Comparison of ENCODE assay signal across 8 cellular contexts in the genomic region with DNA sequence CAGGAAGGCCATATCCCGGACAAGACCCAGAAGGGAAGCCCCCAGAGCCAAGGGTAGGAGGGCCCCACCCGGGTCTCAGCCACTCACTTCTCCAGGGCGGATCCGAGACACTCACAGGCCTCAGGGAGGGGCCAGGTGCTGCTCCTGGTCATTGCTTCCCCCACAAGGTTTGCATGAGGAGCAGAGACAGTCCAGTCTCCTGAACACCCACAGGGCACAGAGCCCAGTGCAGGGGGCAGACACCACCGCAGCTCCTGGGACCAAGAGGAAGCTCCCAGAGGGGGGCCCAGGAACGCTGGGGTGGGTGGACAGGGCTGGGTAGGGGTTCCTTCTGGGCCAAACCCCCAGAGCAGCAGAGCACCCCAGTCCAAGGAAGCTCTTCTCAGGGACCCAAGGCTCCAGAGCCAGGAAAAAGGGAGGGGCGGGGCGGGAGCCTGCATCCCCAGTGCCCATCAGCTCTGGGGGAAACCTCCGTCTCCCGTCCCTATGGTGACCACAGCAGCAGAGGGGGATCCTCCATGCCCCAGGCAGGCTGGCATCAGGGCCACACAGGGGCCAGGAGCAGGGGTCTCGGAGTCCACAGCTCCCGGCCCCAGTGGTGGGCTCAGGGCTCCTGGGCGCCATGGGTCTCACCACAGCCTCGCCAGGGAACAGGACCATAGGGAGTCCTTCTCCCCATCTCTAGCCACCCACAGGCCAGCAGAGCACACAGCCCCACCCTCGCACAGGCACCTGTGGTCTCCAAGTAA. TPM values are rescaled to one million over a fixed set of nuclear protein-coding genes. Genes with fewer than 3 reads are reported as not detected.
DNase-seq lines count a peak whose midpoint lies in the region; ATAC-seq and TF ChIP-seq lines count a peak whose summit lies in the region.

No MANE protein-coding gene starts in this region.

- TF ChIP-seq RAD21 in neural cell (conservative IDR thresholded peaks at IDR 0.05), result no peak

- DNase-seq in LNCaP clone FGC (ENCODE audit: low read depth), result no peak
- no peak for DNase-seq in NCI-H187 treated with DMSO at 0.1 percent for 48 hours (lab: John Stamatoyannopoulos, UW)
- no peak for DNase-seq in iPS-NIHi7 (ENCODE audit: extremely low spot score)
- DNase-seq in activated CD8-positive, alpha-beta memory T cell treated with anti-CD3 and anti-CD28 coated beads, Interleukin-2, amount 50 U/mL, for 4 hours, result no peak

- TF ChIP-seq CTCF in C4-2B (conservative IDR thresholded peaks at IDR 0.05), result no peak
- no peak for TF ChIP-seq CTCF in LNCaP clone FGC (IDR thresholded peaks at IDR 0.05; ENCODE audit: control insufficient read depth, extremely low read depth, insufficient read depth)
- no peak for TF ChIP-seq CTCF in neural cell (IDR thresholded peaks at IDR 0.05; ENCODE audit: poor library complexity, severe bottlenecking)

- no peak for ATAC-seq in activated CD4-positive, CD25-positive, alpha-beta regulatory T cell treated with anti-CD3 and anti-CD28 coated beads, Interleukin-2, amount 50 U/mL, for 24 hours

- intact Hi-C loops in dendritic cell treated with granulocyte-macrophage colony-stimulating factor and Interleukin-4, amounts not matched to agents 40 ng/mL and 50 ng/mL, for 4 days (cut with micrococcal nuclease), result no loop called here

- no peaks in the 10 kb centered on the region for H3K9me2 ChIP-seq in neural cell (ENCODE audit: insufficient read depth, low read length)

- H3K4me2 ChIP-seq in neural cell (ENCODE audit: low read length), result peak overlapping the region; percentile 49

- no peak for TF ChIP-seq EP300 in neural cell (conservative IDR thresholded peaks at IDR 0.05; ENCODE audit: poor library complexity, severe bottlenecking)

- H3K27ac ChIP-seq in C4-2B (peak overlapping the region; percentile 21; the same call in 1 of the 2 replicates), neural cell (ENCODE audit: low read length) (peak overlapping the region; percentile 49)

- H3K4me3 Mint-ChIP-seq in dendritic cell treated with granulocyte-macrophage colony-stimulating factor and Interleukin-4, amounts not matched to agents 40 ng/mL and 50 ng/mL, for 4 days, result no peak overlapping the region

- H3K27me3 Mint-ChIP-seq in dendritic cell treated with granulocyte-macrophage colony-stimulating factor and Interleukin-4, amounts not matched to agents 40 ng/mL and 50 ng/mL, for 4 days, result no peaks in the 10 kb centered on the region

- no peaks in the 10 kb centered on the region for H3F3A ChIP-seq in neural cell (ENCODE audit: insufficient read depth, low read length, poor library complexity, severe bottlenecking)

- H2AFZ ChIP-seq in neural cell (ENCODE audit: low read depth, low read length), result no peak overlapping the region

- peak overlapping the region; percentile 83 for H3K27ac Mint-ChIP-seq in dendritic cell treated with granulocyte-macrophage colony-stimulating factor and Interleukin-4, amounts not matched to agents 40 ng/mL and 50 ng/mL, for 4 days

- no peaks in the 10 kb centered on the region for H4K20me1 ChIP-seq in neural cell (ENCODE audit: insufficient read depth)

- no peaks in the 10 kb centered on the region for H3K9me3 ChIP-seq in neural cell (ENCODE audit: low read length)

- H3K36me3 ChIP-seq in neural cell (ENCODE audit: insufficient read depth, low read length), result no peaks in the 10 kb centered on the region

- H3K9me3 Mint-ChIP-seq in dendritic cell treated with granulocyte-macrophage colony-stimulating factor and Interleukin-4, amounts not matched to agents 40 ng/mL and 50 ng/mL, for 4 days, result no peaks in the 10 kb centered on the region

- no peaks in the 10 kb centered on the region for H3K27me3 ChIP-seq in neural cell (ENCODE audit: insufficient read depth, low read depth, low read length)

- 0 out of 2 replicates have a peak overlapping the region, but pooled peaks have one; percentile 47 for H3K4me3 ChIP-seq in LNCaP clone FGC (ENCODE audit: low read depth, low read length)
- peak overlapping the region; percentile 61 for H3K4me3 ChIP-seq in neural cell (ENCODE audit: low read length)

- peaks cover 35% of the 10 kb centered on the region for H3K4me1 Mint-ChIP-seq in dendritic cell treated with granulocyte-macrophage colony-stimulating factor and Interleukin-4, amounts not matched to agents 40 ng/mL and 50 ng/mL, for 4 days (ENCODE audit: low read depth)

- no peaks in the 10 kb centered on the region for H3K79me2 ChIP-seq in neural cell (replicated peaks; ENCODE audit: insufficient read depth, low read length)

- H3K36me3 Mint-ChIP-seq in dendritic cell treated with granulocyte-macrophage colony-stimulating factor and Interleukin-4, amounts not matched to agents 40 ng/mL and 50 ng/mL, for 4 days (ENCODE audit: low read depth), result peaks cover 89% of the 10 kb centered on the region

- H3K9ac ChIP-seq in neural cell (ENCODE audit: low read length), result peak overlapping the region; percentile 27

TF ChIP-seq in neural cell, 6 proteins besides CTCF, POLR2A, EP300 and RAD21:
- TF ChIP-seq TAF1 (IDR thresholded peaks at IDR 0.05; ENCODE audit: low read depth) (no peak), POLR2AphosphoS5 (IDR thresholded peaks at IDR 0.05) (no peak), SMC3 (conservative IDR thresholded peaks at IDR 0.05; ENCODE audit: poor library complexity) (no peak), MXI1 (conservative IDR thresholded peaks at IDR 0.05; ENCODE audit: poor library complexity, severe bottlenecking) (no peak), EZH2 (IDR thresholded peaks at IDR 0.05; ENCODE audit: borderline replicate concordance, insufficient read depth, low read length, poor library complexity, severe bottlenecking) (no peak)
- TF ChIP-seq, protein P1, sequence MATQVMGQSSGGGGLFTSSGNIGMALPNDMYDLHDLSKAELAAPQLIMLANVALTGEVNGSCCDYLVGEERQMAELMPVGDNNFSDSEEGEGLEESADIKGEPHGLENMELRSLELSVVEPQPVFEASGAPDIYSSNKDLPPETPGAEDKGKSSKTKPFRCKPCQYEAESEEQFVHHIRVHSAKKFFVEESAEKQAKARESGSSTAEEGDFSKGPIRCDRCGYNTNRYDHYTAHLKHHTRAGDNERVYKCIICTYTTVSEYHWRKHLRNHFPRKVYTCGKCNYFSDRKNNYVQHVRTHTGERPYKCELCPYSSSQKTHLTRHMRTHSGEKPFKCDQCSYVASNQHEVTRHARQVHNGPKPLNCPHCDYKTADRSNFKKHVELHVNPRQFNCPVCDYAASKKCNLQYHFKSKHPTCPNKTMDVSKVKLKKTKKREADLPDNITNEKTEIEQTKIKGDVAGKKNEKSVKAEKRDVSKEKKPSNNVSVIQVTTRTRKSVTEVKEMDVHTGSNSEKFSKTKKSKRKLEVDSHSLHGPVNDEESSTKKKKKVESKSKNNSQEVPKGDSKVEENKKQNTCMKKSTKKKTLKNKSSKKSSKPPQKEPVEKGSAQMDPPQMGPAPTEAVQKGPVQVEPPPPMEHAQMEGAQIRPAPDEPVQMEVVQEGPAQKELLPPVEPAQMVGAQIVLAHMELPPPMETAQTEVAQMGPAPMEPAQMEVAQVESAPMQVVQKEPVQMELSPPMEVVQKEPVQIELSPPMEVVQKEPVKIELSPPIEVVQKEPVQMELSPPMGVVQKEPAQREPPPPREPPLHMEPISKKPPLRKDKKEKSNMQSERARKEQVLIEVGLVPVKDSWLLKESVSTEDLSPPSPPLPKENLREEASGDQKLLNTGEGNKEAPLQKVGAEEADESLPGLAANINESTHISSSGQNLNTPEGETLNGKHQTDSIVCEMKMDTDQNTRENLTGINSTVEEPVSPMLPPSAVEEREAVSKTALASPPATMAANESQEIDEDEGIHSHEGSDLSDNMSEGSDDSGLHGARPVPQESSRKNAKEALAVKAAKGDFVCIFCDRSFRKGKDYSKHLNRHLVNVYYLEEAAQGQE (IDR thresholded peaks at IDR 0.05; ENCODE audit: borderline replicate concordance), result no peak
TF ChIP-seq in neural cell: peak in this region for 0.

RNA-seq across cellular contexts. Expression of a gene that starts 0.8 kb away (rescaled TPM):
- polyA plus RNA-seq in neural cell, result 134 and 182 TPM in 2 replicates
- polyA minus RNA-seq in neural cell, result 60.3 and 61.8 TPM in 2 replicates

RNA-seq across cellular contexts. Expression of a gene that starts 10.6 kb away (rescaled TPM):
- 36.7 and 47.3 TPM in 2 replicates for polyA plus RNA-seq in neural cell
- polyA minus RNA-seq in neural cell, result 28.4 and 39.9 TPM in 2 replicates

RNA-seq across cellular contexts. Expression of a gene that starts 18.6 kb away (rescaled TPM):
- 30.5 and 34.3 TPM in 2 replicates for polyA plus RNA-seq in neural cell
- polyA minus RNA-seq in neural cell, result 25.5 and 26.8 TPM in 2 replicates

RNA-seq across cellular contexts. Expression of a gene that starts 25.8 kb away (rescaled TPM):
- 63.4 and 65.2 TPM in 2 replicates for polyA plus RNA-seq in neural cell
- 17.9 and 19.7 TPM in 2 replicates for polyA minus RNA-seq in neural cell

RNA-seq across cellular contexts. Expression of a gene that starts 30.5 kb away (rescaled TPM):
- 58.8 and 71.8 TPM in 2 replicates for polyA plus RNA-seq in neural cell
- 11.2 and 18.0 TPM in 2 replicates for polyA minus RNA-seq in neural cell
